ENCODE assay signal across 1 cellular context in genomic region chr11:76783294-76783900, GRCh38.
TF ChIP-seq lines count a peak whose summit lies in the region.

A gene with protein sequence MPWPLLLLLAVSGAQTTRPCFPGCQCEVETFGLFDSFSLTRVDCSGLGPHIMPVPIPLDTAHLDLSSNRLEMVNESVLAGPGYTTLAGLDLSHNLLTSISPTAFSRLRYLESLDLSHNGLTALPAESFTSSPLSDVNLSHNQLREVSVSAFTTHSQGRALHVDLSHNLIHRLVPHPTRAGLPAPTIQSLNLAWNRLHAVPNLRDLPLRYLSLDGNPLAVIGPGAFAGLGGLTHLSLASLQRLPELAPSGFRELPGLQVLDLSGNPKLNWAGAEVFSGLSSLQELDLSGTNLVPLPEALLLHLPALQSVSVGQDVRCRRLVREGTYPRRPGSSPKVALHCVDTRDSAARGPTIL (plus strand): TSS chr11:76783356. CDS start chr11:76795617, 12,261 bp downstream.

TF ChIP-seq in IMR-90, 13 proteins besides CTCF, POLR2A, EP300 and RAD21 (continued from another document):
- TF ChIP-seq RFX5 (IDR thresholded peaks at IDR 0.05; ENCODE audit: low read depth, low read length) (no peak), BHLHE40 (IDR thresholded peaks at IDR 0.05; ENCODE audit: low read depth, low read length) (peak; percentile 84), CHD1 (IDR thresholded peaks at IDR 0.05; ENCODE audit: low read depth, low read length) (peak; percentile 8; the same call in 1 of the 2 replicates), FOS (IDR thresholded peaks at IDR 0.05; ENCODE audit: low read depth, low read length) (no peak), SMC3 (IDR thresholded peaks at IDR 0.05; ENCODE audit: low read depth, low read length) (no peak)
TF ChIP-seq in IMR-90: peak in this region for 3.
